ENCODE assay signal across 8 cellular contexts in genomic region chr10:102452672-102453340, GRCh38. TPM values are rescaled to one million over a fixed set of nuclear protein-coding genes. Genes with fewer than 3 reads are reported as not detected.
DNase-seq lines count a peak whose midpoint lies in the region; ATAC-seq, FAIRE-seq and TF ChIP-seq lines count a peak whose summit lies in the region.

No MANE protein-coding gene starts in this region.

- peaks cover 22% of the 10 kb centered on the region for H3K4me1 Mint-ChIP-seq in T-helper 2 cell treated with Interferon-gamma antibody and Interleukin-4, amounts not matched to agents 5 μg/mL and 100 μg/mL, for 36 hours (ENCODE audit: low read depth)
- H3K4me1 Mint-ChIP-seq in naive thymus-derived CD8-positive, alpha-beta T cell, result peaks cover 10 to 34% (median 31%) of the 10 kb centered on the region in 4 donors

- in situ Hi-C loops in G401 (cut with HindIII; ENCODE audit: low sequenced_read_pairs), result no loop called here

- peak overlapping the region; percentile 81 for H3K4me3 Mint-ChIP-seq in T-helper 2 cell treated with Interferon-gamma antibody and Interleukin-4, amounts not matched to agents 5 μg/mL and 100 μg/mL, for 36 hours
- H3K4me3 Mint-ChIP-seq in naive thymus-derived CD8-positive, alpha-beta T cell, result peak overlapping the region; percentile 5 to 89 (median 76)

- H3K36me3 Mint-ChIP-seq in T-helper 2 cell treated with Interferon-gamma antibody and Interleukin-4, amounts not matched to agents 5 μg/mL and 100 μg/mL, for 36 hours (ENCODE audit: low read depth), result peaks cover 10% of the 10 kb centered on the region
- H3K36me3 Mint-ChIP-seq in naive thymus-derived CD8-positive, alpha-beta T cell, result peaks cover 0 to 22% (median 3%) of the 10 kb centered on the region in 3 donors

- ATAC-seq in naive thymus-derived CD8-positive, alpha-beta T cell, result no peak

- H3K9me3 Mint-ChIP-seq in T-helper 2 cell treated with Interferon-gamma antibody and Interleukin-4, amounts not matched to agents 5 μg/mL and 100 μg/mL, for 36 hours, result no peaks in the 10 kb centered on the region
- no peaks in the 10 kb centered on the region for H3K9me3 Mint-ChIP-seq in naive thymus-derived CD8-positive, alpha-beta T cell

- no peak for TF ChIP-seq POLR2A in H54 (IDR thresholded peaks at IDR 0.05; ENCODE audit: low read depth, low read length)

- no peak for FAIRE-seq in H54 (lab: Jason Lieb, UNC)

- no peaks in the 10 kb centered on the region for H3K27me3 Mint-ChIP-seq in T-helper 2 cell treated with Interferon-gamma antibody and Interleukin-4, amounts not matched to agents 5 μg/mL and 100 μg/mL, for 36 hours (ENCODE audit: low read depth)
- H3K27me3 Mint-ChIP-seq in naive thymus-derived CD8-positive, alpha-beta T cell, result no peaks in the 10 kb centered on the region

- DNase-seq in H54 (ENCODE audit: insufficient read length, low spot score), result peak; percentile 75
- peak; percentile 80 for DNase-seq in T-helper 2 cell treated with Interferon-gamma antibody and Interleukin-4, amounts not matched to agents 5 μg/mL and 100 μg/mL, for 36 hours (ENCODE audit: low spot score)
- DNase-seq in dedifferentiated amniotic fluid mesenchymal stem cell (ENCODE audit: extremely low spot score), result peak; percentile 52
- DNase-seq in naive thymus-derived CD8-positive, alpha-beta T cell, result no peak
- DNase-seq in NCI-H345 (lab: John Stamatoyannopoulos, UW), result no peak
- no peak for DNase-seq in G401 (ENCODE audit: low spot score)
- no peak for DNase-seq in NCI-H2227 treated with DMSO at 0.1 percent for 48 hours (lab: John Stamatoyannopoulos, UW)
- no peak for DNase-seq in NCI-H1105 (lab: John Stamatoyannopoulos, UW)

- peak overlapping the region; percentile 83 for H3K27ac Mint-ChIP-seq in T-helper 2 cell treated with Interferon-gamma antibody and Interleukin-4, amounts not matched to agents 5 μg/mL and 100 μg/mL, for 36 hours
- peak overlapping the region; percentile 9 to 83 (median 70) for H3K27ac Mint-ChIP-seq in naive thymus-derived CD8-positive, alpha-beta T cell

- POLR2A ChIA-PET in naive thymus-derived CD8-positive, alpha-beta T cell (lab: Charles Lee), result interaction anchor here (0.6 to 6.9 kb wide), 7 partner anchors 16 to 56 kb away, joined by 3 to 184 read pairs (median 59); partner anchors contain the start of genes CUEDC2, FBXL15 and NFKB2

RNA-seq across cellular contexts. Expression of gene C10orf95, which starts 1.5 kb away (rescaled TPM):
- under 1 TPM; 0.52 to 0.73 TPM for total RNA-seq in naive thymus-derived CD8-positive, alpha-beta T cell
- polyA plus RNA-seq in naive thymus-derived CD8-positive, alpha-beta T cell, result under 1 TPM; 0.68 to 0.97 (median 0.68) TPM
- total RNA-seq in G401 (2014; rRNA removed; shearing (Covaris generic)), result 1.8 TPM in 1 of 2 replicates, not detected in the other

RNA-seq across cellular contexts. Expression of gene CUEDC2, which starts 20.4 kb away (rescaled TPM):
- 10 to 100 TPM; 36.5 to 41.7 TPM for total RNA-seq in naive thymus-derived CD8-positive, alpha-beta T cell
- 10 to 100 TPM; 60.6 to 76.9 (median 70.8) TPM for polyA plus RNA-seq in naive thymus-derived CD8-positive, alpha-beta T cell
- 133 and 209 TPM in 2 replicates for total RNA-seq in G401 (2014; rRNA removed; shearing (Covaris generic))

RNA-seq across cellular contexts. Expression of gene FBXL15, which starts 32.2 kb away (rescaled TPM):
- 10 to 100 TPM; 18.7 to 21.1 TPM for total RNA-seq in naive thymus-derived CD8-positive, alpha-beta T cell
- polyA plus RNA-seq in naive thymus-derived CD8-positive, alpha-beta T cell, result 10 to 100 TPM; 26.8 to 35.5 (median 28.5) TPM
- 29.9 and 32.1 TPM in 2 replicates for total RNA-seq in G401 (2014; rRNA removed; shearing (Covaris generic))

RNA-seq across cellular contexts. Expression of gene PSD, which starts 34.2 kb away (rescaled TPM):
- total RNA-seq in naive thymus-derived CD8-positive, alpha-beta T cell, result 10 to 100 TPM; 11.9 to 13.3 TPM
- polyA plus RNA-seq in naive thymus-derived CD8-positive, alpha-beta T cell, result 1 to 10 TPM; 4.9 to 5.9 (median 5.3) TPM
- 3.1 and 7.9 TPM in 2 replicates for total RNA-seq in G401 (2014; rRNA removed; shearing (Covaris generic))

RNA-seq across cellular contexts. Expression of gene ACTR1A, which starts 49.7 kb away (rescaled TPM):
- total RNA-seq in naive thymus-derived CD8-positive, alpha-beta T cell, result 10 to 100 TPM; 50.7 to 57.4 TPM
- polyA plus RNA-seq in naive thymus-derived CD8-positive, alpha-beta T cell, result 10 to 100 TPM; 45.9 to 60.7 (median 55.4) TPM
- 116 and 185 TPM in 2 replicates for total RNA-seq in G401 (2014; rRNA removed; shearing (Covaris generic))

Comparison
In these comparisons a context has a peak if more than half of its experiments do, and no peak if none do; other contexts are left out.
1. DNase-seq: peak in H54 (single experiment), T-helper 2 cell treated with Interferon-gamma antibody and Interleukin-4, amounts not matched to agents 5 μg/mL and 100 μg/mL, for 36 hours (single experiment) and dedifferentiated amniotic fluid mesenchymal stem cell (single experiment); none in naive thymus-derived CD8-positive, alpha-beta T cell (0 of 10), NCI-H345 (single experiment), G401 (single experiment), NCI-H2227 treated with DMSO at 0.1 percent for 48 hours (single experiment) and NCI-H1105 (single experiment).